11 cellular contexts compared by ENCODE assay signal in genomic region chr1:9281071-9281827, GRCh38. TPM values are rescaled to one million over a fixed set of nuclear protein-coding genes. Genes with fewer than 3 reads are reported as not detected.
A peak's percentile ranks its signal among the peaks of the same experiment; 100 is the strongest.
DNase-seq lines count a peak whose midpoint lies in the region; ATAC-seq, FAIRE-seq and TF ChIP-seq lines count a peak whose summit lies in the region.
"Had no signal": no experiment of that assay in that cellular context is flagged by ENCODE, and none has a peak within 500 bp of the region (broad histone marks: within the 10 kb centered on the region; RNA-seq: fewer than 3 reads in every experiment).

No MANE protein-coding gene starts in this region.

- no peak for DNase-seq in activated naive CD8-positive, alpha-beta T cell treated with anti-CD3 and anti-CD28 coated beads for 36 hours
- DNase-seq in SJSA1 (ENCODE audit: low read depth in 1 of 2, low spot score in 2 of 2), result peak in 1 of 2 experiments; percentile 31
- peak; percentile 84 for DNase-seq in fibroblast of villous mesenchyme (ENCODE audit: low read depth)
- peak; percentile 24 for DNase-seq in urothelium cell line (ENCODE audit: low spot score)
- DNase-seq in KG1 (lab: John Stamatoyannopoulos, UW), result no peak
- DNase-seq in NCI-H146 (lab: John Stamatoyannopoulos, UW), result no peak
- DNase-seq: GF-D8 had no signal

- H3K4me1 Mint-ChIP-seq in activated naive CD8-positive, alpha-beta T cell (ENCODE audit: low read depth), result peaks cover 47% of the 10 kb centered on the region
- H3K4me1 Mint-ChIP-seq in activated naive CD8-positive, alpha-beta T cell treated with anti-CD3 and anti-CD28 coated beads for 36 hours, result peaks cover 28% of the 10 kb centered on the region

- TF ChIP-seq CTCF in fibroblast of villous mesenchyme (IDR thresholded peaks at IDR 0.05; ENCODE audit: insufficient read depth, low read depth, low read length), result no peak

- no peaks in the 10 kb centered on the region for H3K9me3 Mint-ChIP-seq in activated naive CD8-positive, alpha-beta T cell (ENCODE audit: low read depth)
- H3K9me3 Mint-ChIP-seq in activated naive CD8-positive, alpha-beta T cell treated with anti-CD3 and anti-CD28 coated beads for 36 hours, result peaks cover 2% of the 10 kb centered on the region

- peak overlapping the region; percentile 50 for H3K27ac Mint-ChIP-seq in activated naive CD8-positive, alpha-beta T cell
- no peak overlapping the region for H3K27ac Mint-ChIP-seq in activated naive CD8-positive, alpha-beta T cell treated with anti-CD3 and anti-CD28 coated beads for 36 hours

- no peaks in the 10 kb centered on the region; the same call in 1 of the 2 replicates for H3K9me3 ChIP-seq in SJSA1 (replicated peaks)

- no peaks in the 10 kb centered on the region for H3K36me3 ChIP-seq in SJSA1

- no peak overlapping the region for H3K4me3 ChIP-seq in SJSA1
- no peak overlapping the region for H3K4me3 ChIP-seq in fibroblast of villous mesenchyme (ENCODE audit: low read depth, low read length)
- H3K4me3 ChIP-seq: tibial nerve had no signal

- H3K4me1 ChIP-seq in SJSA1 (replicated peaks), result peaks cover 46% of the 10 kb centered on the region

- no peaks in the 10 kb centered on the region for H3K27me3 Mint-ChIP-seq in activated naive CD8-positive, alpha-beta T cell
- peaks cover 5% of the 10 kb centered on the region for H3K27me3 Mint-ChIP-seq in activated naive CD8-positive, alpha-beta T cell treated with anti-CD3 and anti-CD28 coated beads for 36 hours

- H3K27me3 ChIP-seq in SJSA1 (replicated peaks), result no peaks in the 10 kb centered on the region
- H3K27me3 ChIP-seq: tibial nerve had no signal

- peak overlapping the region; percentile 4; the same call in 1 of the 2 replicates for H3K27ac ChIP-seq in SJSA1

- no peak overlapping the region for H3K4me3 Mint-ChIP-seq in activated naive CD8-positive, alpha-beta T cell
- no peak overlapping the region for H3K4me3 Mint-ChIP-seq in activated naive CD8-positive, alpha-beta T cell treated with anti-CD3 and anti-CD28 coated beads for 36 hours

- ATAC-seq in HG03432 (IDR thresholded peaks at IDR 0.05; ENCODE audit: unreplicated experiment), result no peak

- FAIRE-seq in urothelium cell line (lab: Jason Lieb, UNC), result no peak
- FAIRE-seq: endometrium had no signal

- no peaks in the 10 kb centered on the region for H3K36me3 Mint-ChIP-seq in activated naive CD8-positive, alpha-beta T cell
- no peaks in the 10 kb centered on the region for H3K36me3 Mint-ChIP-seq in activated naive CD8-positive, alpha-beta T cell treated with anti-CD3 and anti-CD28 coated beads for 36 hours

RNA-seq across cellular contexts. Expression of gene SPSB1, which starts 11.4 kb away (rescaled TPM):
- under 1 TPM; 0.36 to 0.37 TPM for total RNA-seq in activated naive CD8-positive, alpha-beta T cell treated with anti-CD3 and anti-CD28 coated beads for 36 hours
- total RNA-seq in SJSA1 (2014; rRNA removed; shearing (Covaris generic)), result 16.2 and 24.4 TPM in 2 replicates
- total RNA-seq in fibroblast of villous mesenchyme, result 20.7 and 48.6 TPM in 2 replicates

RNA-seq across cellular contexts. Expression of gene H6PD, which starts 46.7 kb away (rescaled TPM):
- 1 to 10 TPM; 5.7 to 5.9 TPM for total RNA-seq in activated naive CD8-positive, alpha-beta T cell treated with anti-CD3 and anti-CD28 coated beads for 36 hours
- 12.2 and 12.6 TPM in 2 replicates for total RNA-seq in SJSA1 (2014; rRNA removed; shearing (Covaris generic))
- total RNA-seq in fibroblast of villous mesenchyme, result 27.2 and 47.4 TPM in 2 replicates

Comparison
In these comparisons a context has a peak if more than half of its experiments do, and no peak if none do; other contexts are left out.
1. DNase-seq: peak in fibroblast of villous mesenchyme (single experiment) and urothelium cell line (single experiment); none in activated naive CD8-positive, alpha-beta T cell treated with anti-CD3 and anti-CD28 coated beads for 36 hours (single experiment), KG1 (single experiment) and NCI-H146 (single experiment).
2. RNA of gene SPSB1, which starts 11.4 kb away (total RNA-seq): 16.2 to 24.4 TPM in SJSA1 and 20.7 to 48.6 TPM in fibroblast of villous mesenchyme; 0.36 to 0.37 TPM in activated naive CD8-positive, alpha-beta T cell treated with anti-CD3 and anti-CD28 coated beads for 36 hours; every median in the first group is over 10 times any median in the second.